In the genomic region with DNA sequence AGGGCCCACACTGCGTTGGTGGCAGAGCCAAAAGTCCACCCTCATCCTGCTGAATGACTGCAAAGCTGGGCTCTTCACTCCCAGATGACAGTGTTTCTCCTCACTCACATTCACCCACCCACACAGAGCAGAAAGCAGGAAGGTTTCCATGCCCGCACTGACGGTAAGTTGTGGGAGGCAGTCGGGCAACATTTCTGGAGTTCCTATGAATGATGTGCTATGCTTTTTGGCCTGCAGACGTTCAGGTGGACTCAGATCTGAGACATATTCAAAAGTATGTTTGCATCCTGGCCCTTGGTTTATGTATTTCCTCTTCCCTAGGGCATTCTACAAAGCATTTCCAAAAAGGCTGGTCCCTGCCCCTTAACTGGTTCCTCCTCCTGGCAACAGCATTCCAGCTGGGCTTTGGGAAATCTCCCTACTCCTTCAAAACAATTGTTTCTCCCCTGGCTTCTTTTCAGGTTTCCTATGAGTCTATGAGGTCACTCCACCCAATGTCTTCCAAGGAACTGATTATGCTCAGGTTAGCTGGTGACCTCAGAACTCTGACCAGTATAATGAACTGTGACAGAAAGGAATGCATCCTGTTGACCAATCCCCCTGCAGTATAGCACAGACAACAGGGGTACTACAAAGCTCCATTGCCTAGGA, we compare ENCODE assay signal across 11 cellular contexts. TPM values are rescaled to one million over a fixed set of nuclear protein-coding genes. Genes with fewer than 3 reads are reported as not detected.
DNase-seq lines count a peak whose midpoint lies in the region; ATAC-seq and TF ChIP-seq lines count a peak whose summit lies in the region.
"Had no signal": no experiment of that assay in that cellular context is flagged by ENCODE, and none has a peak within 500 bp of the region (broad histone marks: within the 10 kb centered on the region; RNA-seq: fewer than 3 reads in every experiment).

No MANE protein-coding gene starts in this region.

- H2BK120ac ChIP-seq in IMR-90 (ENCODE audit: low read depth, low read length) (no peak overlapping the region), mesenchymal stem cell (ENCODE audit: low read depth, low read length) (no peak overlapping the region)

- H3K4ac ChIP-seq in IMR-90 (ENCODE audit: low read depth, low read length) (0 out of 2 replicates have a peak overlapping the region, but pooled peaks have one; percentile 1), mesenchymal stem cell (ENCODE audit: low read depth in 1 of 2, low read length in 2 of 2) (no peak overlapping the region)

- peaks cover 26 to 66% of the 10 kb centered on the region in 2 experiments for H3K79me1 ChIP-seq in IMR-90 (ENCODE audit: low read depth in 1 of 2, low read length in 2 of 2)
- H3K79me1 ChIP-seq in mesenchymal stem cell (replicated peaks; ENCODE audit: low read length, poor library complexity, severe bottlenecking): peaks cover 21% of the 10 kb centered on the region

- H3K14ac ChIP-seq in IMR-90 (replicated peaks; ENCODE audit: low read depth, low read length): no peak overlapping the region
- no peak overlapping the region for H3K14ac ChIP-seq in mesenchymal stem cell (ENCODE audit: low read length in 2 of 2)

- H3K23ac ChIP-seq in IMR-90 (ENCODE audit: low read depth, low read length) (no peak overlapping the region), mesenchymal stem cell (ENCODE audit: low read length in 2 of 2) (peak overlapping the region in 1 of 2 experiments; percentile 1)

- peaks cover 42% of the 10 kb centered on the region for H3K4me1 Mint-ChIP-seq in dendritic cell treated with granulocyte-macrophage colony-stimulating factor and Interleukin-4, amounts not matched to agents 40 ng/mL and 50 ng/mL, for 4 days (ENCODE audit: low read depth)

- H2AK9ac ChIP-seq in IMR-90 (replicated peaks; ENCODE audit: low read depth, low read length, poor library complexity): peak overlapping the region; percentile 8

- no peak overlapping the region for H2BK15ac ChIP-seq in IMR-90 (ENCODE audit: low read depth, low read length)
- H2BK15ac ChIP-seq in mesenchymal stem cell (ENCODE audit: low read depth, poor library complexity, severe bottlenecking): no peak overlapping the region

- H3K36me3 Mint-ChIP-seq in dendritic cell treated with granulocyte-macrophage colony-stimulating factor and Interleukin-4, amounts not matched to agents 40 ng/mL and 50 ng/mL, for 4 days (ENCODE audit: low read depth): no peaks in the 10 kb centered on the region
- H3K36me3 Mint-ChIP-seq: stimulated activated effector memory CD8-positive, alpha-beta T cell treated with anti-CD3 and anti-CD28 coated beads, Interleukin-12 subunit alpha, Interleukin-12 subunit beta, amount 100 ng/mL, for 72 hours had no signal

- peaks cover 54% of the 10 kb centered on the region for H4K20me1 ChIP-seq in IMR-90 (ENCODE audit: insufficient read depth, low read length)

- in situ Hi-C loops in IMR-90 (cut with MboI; ENCODE audit: low sequenced_read_pairs): no loop called here

- no peak overlapping the region; the same call in 1 of the 2 replicates for H3K27ac ChIP-seq in IMR-90 (ENCODE audit: insufficient read depth, low read length)
- no peak overlapping the region for H3K27ac ChIP-seq in mesenchymal stem cell (ENCODE audit: low read length, poor library complexity, severe bottlenecking)
- H3K27ac ChIP-seq in tibial artery: peak overlapping the region; percentile 21 to 40

- H3K4me2 ChIP-seq in IMR-90 (ENCODE audit: low read depth, low read length) (peak overlapping the region; percentile 11), mesenchymal stem cell (ENCODE audit: low read length, poor library complexity, severe bottlenecking) (no peak overlapping the region)

- H3K4me3 Mint-ChIP-seq in dendritic cell treated with granulocyte-macrophage colony-stimulating factor and Interleukin-4, amounts not matched to agents 40 ng/mL and 50 ng/mL, for 4 days: peak overlapping the region; percentile 13
- H3K4me3 Mint-ChIP-seq: central memory CD8-positive, alpha-beta T cell; stimulated activated effector memory CD8-positive, alpha-beta T cell treated with anti-CD3 and anti-CD28 coated beads, Interleukin-12 subunit alpha, Interleukin-12 subunit beta, amount 100 ng/mL, for 72 hours had no signal

- H4K91ac ChIP-seq in IMR-90 (ENCODE audit: insufficient read depth, low read depth, low read length) (no peak overlapping the region), mesenchymal stem cell (ENCODE audit: low read length) (no peak overlapping the region)

- H3K9ac ChIP-seq in IMR-90 (ENCODE audit: low read depth, low read length) (no peak overlapping the region), mesenchymal stem cell (ENCODE audit: low read length) (peak overlapping the region; percentile 36)

- dilution Hi-C loops in IMR-90 (cut with HindIII; ENCODE audit: low sequenced_read_pairs, unreplicated experiment): no loop called here

- H2AK5ac ChIP-seq in IMR-90 (ENCODE audit: low read depth, low read length) (no peak overlapping the region), mesenchymal stem cell (ENCODE audit: low read length, severe bottlenecking) (no peak overlapping the region)

- peak overlapping the region; percentile 55 for H3K27ac Mint-ChIP-seq in dendritic cell treated with granulocyte-macrophage colony-stimulating factor and Interleukin-4, amounts not matched to agents 40 ng/mL and 50 ng/mL, for 4 days
- H3K27ac Mint-ChIP-seq: stimulated activated effector memory CD8-positive, alpha-beta T cell treated with anti-CD3 and anti-CD28 coated beads, Interleukin-12 subunit alpha, Interleukin-12 subunit beta, amount 100 ng/mL, for 72 hours had no signal

- H3K36me3 ChIP-seq in IMR-90 (ENCODE audit: control insufficient read depth, insufficient read depth, low read length): no peaks in the 10 kb centered on the region
- no peaks in the 10 kb centered on the region for H3K36me3 ChIP-seq in mesenchymal stem cell (ENCODE audit: control insufficient read depth in 1 of 2, insufficient read depth in 2 of 2, low read depth in 1 of 2, low read length in 2 of 2)
- H3K36me3 ChIP-seq in tibial artery: no peaks in the 10 kb centered on the region

- peaks cover 33% of the 10 kb centered on the region for H3K9me1 ChIP-seq in IMR-90 (ENCODE audit: insufficient read depth, low read length)

- H3K9me3 ChIP-seq in IMR-90 (ENCODE audit: control insufficient read depth, insufficient read depth, low read length) (no peaks in the 10 kb centered on the region), mesenchymal stem cell (ENCODE audit: control insufficient read depth, low read length) (no peaks in the 10 kb centered on the region), tibial artery (no peaks in the 10 kb centered on the region)

- no peaks in the 10 kb centered on the region for H3K27me3 ChIP-seq in IMR-90 (ENCODE audit: control insufficient read depth, insufficient read depth, low read length)
- H3K27me3 ChIP-seq in mesenchymal stem cell (ENCODE audit: control insufficient read depth in 1 of 2, insufficient read depth in 1 of 2, low read length in 2 of 2): no peaks in the 10 kb centered on the region
- no peaks in the 10 kb centered on the region for H3K27me3 ChIP-seq in tibial artery

- no peaks in the 10 kb centered on the region for H3K27me3 Mint-ChIP-seq in dendritic cell treated with granulocyte-macrophage colony-stimulating factor and Interleukin-4, amounts not matched to agents 40 ng/mL and 50 ng/mL, for 4 days
- H3K27me3 Mint-ChIP-seq: central memory CD8-positive, alpha-beta T cell had no signal

- DNase-seq in IMR-90 (peak; percentile 66), mesenchymal stem cell (no peak), tibial artery (no peak), NCI-H1092 treated with DMSO at 0.1 percent for 48 hours (lab: John Stamatoyannopoulos, UW) (no peak)
- DNase-seq: NCI-H187, T-helper 1 cell had no signal

- peak; percentile 72 for ATAC-seq in IMR-90 (ENCODE audit: low read depth)
- no peak for ATAC-seq in GM21423 (IDR thresholded peaks at IDR 0.05; ENCODE audit: unreplicated experiment)
- no peak for ATAC-seq in GM18867 (IDR thresholded peaks at IDR 0.05; ENCODE audit: unreplicated experiment)
- ATAC-seq: stimulated activated effector memory CD8-positive, alpha-beta T cell treated with anti-CD3 and anti-CD28 coated beads, Interleukin-12 subunit alpha, Interleukin-12 subunit beta, amount 100 ng/mL, for 72 hours had no signal

- H3K4me3 ChIP-seq in IMR-90 (ENCODE audit: insufficient read depth, low read depth, low read length) (no peak overlapping the region), mesenchymal stem cell (ENCODE audit: insufficient read depth in 1 of 2, low read depth in 1 of 2, low read length in 2 of 2) (peak overlapping the region in 1 of 2 experiments; percentile 14), tibial artery (no peak overlapping the region)

- no peak overlapping the region for H2BK12ac ChIP-seq in mesenchymal stem cell (ENCODE audit: low read length in 2 of 2)

- H3K4me1 ChIP-seq in IMR-90 (ENCODE audit: control insufficient read depth, insufficient read depth, low read length): peaks cover 21% of the 10 kb centered on the region
- H3K4me1 ChIP-seq in mesenchymal stem cell (ENCODE audit: control insufficient read depth, insufficient read depth, low read depth, low read length): peaks cover 11% of the 10 kb centered on the region
- H3K4me1 ChIP-seq in tibial artery: peaks cover 0 to 50% (median 37%) of the 10 kb centered on the region in 4 donors

- TF ChIP-seq CTCF in IMR-90 (conservative IDR thresholded peaks at IDR 0.05; ENCODE audit: low read depth, low read length): no peak
- TF ChIP-seq CTCF in tibial artery (IDR thresholded peaks at IDR 0.05): no peak

- no peaks in the 10 kb centered on the region for H3K9me3 Mint-ChIP-seq in dendritic cell treated with granulocyte-macrophage colony-stimulating factor and Interleukin-4, amounts not matched to agents 40 ng/mL and 50 ng/mL, for 4 days
- H3K9me3 Mint-ChIP-seq: central memory CD8-positive, alpha-beta T cell; stimulated activated effector memory CD8-positive, alpha-beta T cell treated with anti-CD3 and anti-CD28 coated beads, Interleukin-12 subunit alpha, Interleukin-12 subunit beta, amount 100 ng/mL, for 72 hours had no signal

- CTCF ChIA-PET in IMR-90 (lab: Yijun Ruan, JAX): interaction anchor here (1.0 kb wide), 1 partner anchor 14 kb away, joined by 3 read pairs; no protein-coding TSS in a partner anchor

- 20% methylated on average over 1 of the region's 5 CpGs; no CpG with 5 or more reads in 1 of the 2 experiments for WGBS in IMR-90 (ENCODE audit: extremely low coverage in 2 of 2, insufficient read length in 1 of 2), 2 experiments
- 84% methylated on average over 5 of the region's 5 CpGs for WGBS in mesenchymal stem cell

- intact Hi-C loops in IMR-90 (cut with micrococcal nuclease): no loop called here
- intact Hi-C loops in dendritic cell treated with granulocyte-macrophage colony-stimulating factor and Interleukin-4, amounts not matched to agents 40 ng/mL and 50 ng/mL, for 4 days (cut with micrococcal nuclease): no loop called here
- intact Hi-C loops in tibial artery (cut with DNase I; ENCODE audit: low total_unique reads): loop anchor here (10.0 kb wide), 1 partner anchor 56 kb away; no protein-coding TSS in a partner anchor

- POLR2A ChIA-PET in IMR-90 (lab: Charles Lee; ENCODE audit: unreplicated experiment): interaction anchor here (1.0 kb wide), 1 partner anchor 13 kb away, joined by 9 read pairs; no protein-coding TSS in a partner anchor

- H2BK5ac ChIP-seq in IMR-90 (ENCODE audit: low read depth, low read length, poor library complexity, severe bottlenecking) (no peak overlapping the region), mesenchymal stem cell (ENCODE audit: low read depth, low read length, poor library complexity, severe bottlenecking) (no peak overlapping the region)

- no peak for TF ChIP-seq POLR2A in IMR-90 (IDR thresholded peaks at IDR 0.05; ENCODE audit: low read depth, low read length)

- H4K8ac ChIP-seq in IMR-90 (ENCODE audit: low read depth in 2 of 2, low read length in 2 of 2) (no peak overlapping the region), mesenchymal stem cell (ENCODE audit: low read length) (no peak overlapping the region)

- H3K56ac ChIP-seq in IMR-90 (ENCODE audit: extremely low read depth, insufficient read depth, low read length): no peak overlapping the region

- no peak for TF ChIP-seq RAD21 in IMR-90 (IDR thresholded peaks at IDR 0.05; ENCODE audit: low read length)

- no peak overlapping the region for H2BK20ac ChIP-seq in IMR-90 (ENCODE audit: low read depth, low read length)

- no TSS peak for BruUV-seq in IMR-90 (replicated peaks; lab: Mats Ljungman, UMichigan)

- no peak overlapping the region for H2AFZ ChIP-seq in IMR-90 (replicated peaks; ENCODE audit: low read length, poor library complexity)
- H2AFZ ChIP-seq in mesenchymal stem cell (ENCODE audit: low read depth, low read length): no peak overlapping the region

- no peak overlapping the region for H3K18ac ChIP-seq in IMR-90 (ENCODE audit: low read depth, low read length)
- H3K18ac ChIP-seq in mesenchymal stem cell (ENCODE audit: low read depth in 1 of 2, low read length in 2 of 2): no peak overlapping the region

- no peak overlapping the region for H4K5ac ChIP-seq in IMR-90 (ENCODE audit: low read depth, low read length)

RNA-seq across cellular contexts. Expression of a gene that starts 36.4 kb away (rescaled TPM):
- 98.0 and 118 TPM in 2 replicates for total RNA-seq in IMR-90 (2012; rRNA removed)
- polyA plus RNA-seq in IMR-90 (2012; rRNA removed): 85.0 and 92.2 TPM in 2 replicates
- 72.9 and 85.4 TPM in 2 replicates for polyA plus RNA-seq in IMR-90 (2012; cell fraction: cytosol; rRNA removed)
- 56.7 and 72.6 TPM in 2 replicates for polyA plus RNA-seq in IMR-90 (2012; cell fraction: nucleus; rRNA removed; ENCODE audit: low replicate concordance)
- 33.2 TPM for polyA plus RNA-seq in mesenchymal stem cell (2013, experiment 1 of 2)
- 35.1 TPM for polyA plus RNA-seq in mesenchymal stem cell (2013, experiment 2 of 2)

Comparison
In these comparisons a context has a peak if more than half of its experiments do, and no peak if none do; other contexts are left out.
1. H3K27ac ChIP-seq: peak in tibial artery (2 of 2); none in IMR-90 (single experiment) and mesenchymal stem cell (single experiment).